Comparison of ENCODE assay signal across 8 cellular contexts in genomic region chr17:82592751-82593589, GRCh38. TPM values are rescaled to one million over a fixed set of nuclear protein-coding genes. Genes with fewer than 3 reads are reported as not detected.
DNase-seq lines count a peak whose midpoint lies in the region; ATAC-seq and TF ChIP-seq lines count a peak whose summit lies in the region.

No MANE protein-coding gene starts in this region.

- H3K4me3 ChIP-seq in cardiac fibroblast (replicated peaks in 1 of 2; ENCODE audit: low read depth in 2 of 2, low read length in 2 of 2) = peak overlapping the region; percentile 56 to 63
- peak overlapping the region; percentile 53 for H3K4me3 ChIP-seq in smooth muscle cell

- peak overlapping the region; percentile 17 for H3K9ac ChIP-seq in smooth muscle cell (ENCODE audit: low read depth)

- peaks cover 9% of the 10 kb centered on the region for H4K20me1 ChIP-seq in smooth muscle cell (ENCODE audit: low read depth)

- DNase-seq in Daoy (ENCODE audit: low read depth) (peak; percentile 55), NCI-H2081 (lab: John Stamatoyannopoulos, UW) (peak; percentile 78 to 81), cardiac fibroblast (ENCODE audit: low read depth in 2 of 2) (peak; percentile 73 to 87), iris pigment epithelial cell (ENCODE audit: low read depth) (peak; percentile 74), smooth muscle cell (lab: John Stamatoyannopoulos, UW; ENCODE audit: unreplicated experiment) (no peak)

- no peaks in the 10 kb centered on the region for H3K9me3 ChIP-seq in smooth muscle cell (replicated peaks; ENCODE audit: low read depth)

- no peak overlapping the region for H2AFZ ChIP-seq in smooth muscle cell (ENCODE audit: low read depth)

- peaks cover 22% of the 10 kb centered on the region for H3F3A ChIP-seq in smooth muscle cell (ENCODE audit: low read depth)

- TF ChIP-seq CTCF in VCaP (conservative IDR thresholded peaks at IDR 0.05) (no peak), cardiac fibroblast (IDR thresholded peaks at IDR 0.05; ENCODE audit: low read depth, low read length) (no peak), smooth muscle cell (IDR thresholded peaks at IDR 0.05; ENCODE audit: borderline replicate concordance, insufficient read depth, poor library complexity, severe bottlenecking) (no peak)

- 36% methylated on average over 28 of the region's 30 CpGs for WGBS in smooth muscle cell (ENCODE audit: low lambda C conversion rate)

- ATAC-seq in HG03280 (IDR thresholded peaks at IDR 0.05; ENCODE audit: unreplicated experiment) (no peak), GM18909 (IDR thresholded peaks at IDR 0.05; ENCODE audit: poor library complexity, unreplicated experiment) (no peak)

- H3K36me3 ChIP-seq in smooth muscle cell (ENCODE audit: low read depth) = no peaks in the 10 kb centered on the region

- H3K79me2 ChIP-seq in smooth muscle cell (ENCODE audit: low read depth) = peaks cover 5% of the 10 kb centered on the region

- H3K27me3 ChIP-seq in smooth muscle cell (ENCODE audit: low read depth) = no peaks in the 10 kb centered on the region

- H3K27ac ChIP-seq in VCaP (peak overlapping the region; percentile 96), smooth muscle cell (ENCODE audit: low read depth) (peak overlapping the region; percentile 80)

- peaks cover 7% of the 10 kb centered on the region for H3K4me1 ChIP-seq in smooth muscle cell (ENCODE audit: low read depth)

- H3K4me2 ChIP-seq in smooth muscle cell = peak overlapping the region; percentile 90

RNA-seq across cellular contexts. Expression of gene WDR45B, which starts 55.3 kb away (rescaled TPM):
- total RNA-seq in Daoy (2014; rRNA removed; shearing (Covaris generic)) = 93.1 and 109 TPM in 2 replicates
- total RNA-seq in smooth muscle cell = 76.7 and 94.6 TPM in 2 replicates
- polyA plus RNA-seq in smooth muscle cell = 73.0 and 80.5 TPM in 2 replicates
